Comparison of ENCODE assay signal across 8 cellular contexts in the genomic region with DNA sequence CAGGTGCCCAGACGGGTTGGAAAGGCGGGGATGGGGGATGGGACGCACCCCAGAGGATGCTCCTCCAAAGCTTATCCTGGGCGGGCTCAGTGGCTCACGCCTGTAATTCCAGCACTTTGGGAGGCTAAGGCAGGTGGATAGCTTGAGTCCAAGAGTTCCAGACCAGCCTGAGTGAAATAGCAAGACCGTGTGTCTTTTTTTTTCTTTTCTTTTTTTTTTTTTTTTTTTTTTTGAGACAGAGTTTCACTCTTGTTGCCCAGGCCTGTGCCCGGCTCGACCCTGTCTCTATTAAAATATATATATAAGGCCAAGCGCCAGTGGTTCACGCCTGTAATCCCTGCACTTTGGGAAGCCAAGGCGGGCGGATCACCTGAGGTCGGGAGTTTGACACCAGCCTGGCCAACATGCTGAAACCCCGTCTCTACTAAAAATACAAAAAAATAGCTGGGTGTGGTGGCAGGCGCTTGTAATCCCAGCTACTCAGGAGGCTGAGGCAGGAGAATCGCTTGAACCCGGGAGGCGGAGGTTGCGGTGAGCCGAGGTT. TPM values are rescaled to one million over a fixed set of nuclear protein-coding genes. Genes with fewer than 3 reads are reported as not detected.
DNase-seq lines count a peak whose midpoint lies in the region; ATAC-seq and TF ChIP-seq lines count a peak whose summit lies in the region.
"Not testable (repeated sequence)": the region's sequence is repeated elsewhere in the genome, so short reads cannot be mapped to it uniquely, and the experiment has no call there.

No MANE protein-coding gene starts in this region.

- H3K36me3 Mint-ChIP-seq in CD4-positive, alpha-beta T cell (ENCODE audit: low read depth), result peaks cover 49% of the 10 kb centered on the region
- H3K36me3 Mint-ChIP-seq in activated T-helper 2 cell treated with anti-CD3 and anti-CD28 coated beads, Interferon-gamma antibody, Interleukin-2, Interleukin-4, amounts not matched to agents 10 μg/mL and 5 μg/mL and 100 μg/mL, durations not matched to agents 14 hours and 24 hours and 36 hours (ENCODE audit: low read depth), result peaks cover 46% of the 10 kb centered on the region
- H3K36me3 Mint-ChIP-seq in neural crest cell (ENCODE audit: low read depth), result peaks cover 30% of the 10 kb centered on the region

- H2AFZ ChIP-seq in PC-3 (ENCODE audit: low read length), result peak overlapping the region; percentile 91

- peak in 1 of 10 experiments; percentile 47 for DNase-seq in CD4-positive, alpha-beta T cell
- not testable (repeated sequence) for DNase-seq in HFF-Myc (ENCODE audit: extremely low read depth, low read depth); PC-3; activated T-helper 2 cell treated with anti-CD3 and anti-CD28 coated beads, Interferon-gamma antibody, Interleukin-2, Interleukin-4, amounts not matched to agents 10 μg/mL and 5 μg/mL and 100 μg/mL, durations not matched to agents 14 hours and 24 hours and 36 hours (ENCODE audit: low spot score); effector memory CD4-positive, alpha-beta T cell; neural crest cell (ENCODE audit: low read depth, low spot score); suprapubic skin (ENCODE audit: low spot score in 2 of 2)

- H3K4me2 ChIP-seq in PC-3 (ENCODE audit: low read length), result peak overlapping the region; percentile 80

- CTCF ChIA-PET in CD4-positive, alpha-beta T cell (lab: Charles Lee), result not testable (repeated sequence)
- CTCF ChIA-PET in PC-3 (lab: Charles Lee), result interaction anchor here (0.6 kb wide), 1 partner anchor 1149 kb away, joined by 3 read pairs; no protein-coding TSS in a partner anchor

- H3K9me3 Mint-ChIP-seq in CD4-positive, alpha-beta T cell, result peaks cover 17% of the 10 kb centered on the region
- H3K9me3 Mint-ChIP-seq in activated T-helper 2 cell treated with anti-CD3 and anti-CD28 coated beads, Interferon-gamma antibody, Interleukin-2, Interleukin-4, amounts not matched to agents 10 μg/mL and 5 μg/mL and 100 μg/mL, durations not matched to agents 14 hours and 24 hours and 36 hours, result peaks cover 48% of the 10 kb centered on the region
- not testable (repeated sequence) for H3K9me3 Mint-ChIP-seq in neural crest cell

- H3K4me3 ChIP-seq in HFF-Myc (replicated peaks; ENCODE audit: low read depth, low read length) (peak overlapping the region; percentile 84), PC-3 (ENCODE audit: low read length) (peak overlapping the region; percentile 78), iPS-18a (ENCODE audit: low read length) (peak overlapping the region; percentile 78), suprapubic skin (peak overlapping the region; percentile 56)
- H3K4me3 ChIP-seq in effector memory CD4-positive, alpha-beta T cell (ENCODE audit: insufficient read depth, low read depth, low read length, poor library complexity, severe bottlenecking), result peak overlapping the region; percentile 97

- intact Hi-C loops in CD4-positive, alpha-beta T cell (cut with DNase I, micrococcal nuclease), result loop anchor here (1.0 to 10.0 kb wide), 6 partner anchors 91 to 841 kb away; partner anchors contain the start of genes ZNF121 (in 2 of the 2), MBD3L1 (in 1 of the 2), ZNF558 (in 1 of the 2) and ZNF559 (in 1 of the 2)
- intact Hi-C loops in PC-3 (cut with micrococcal nuclease), result loop anchor here (1.0 to 2.0 kb wide), 2 partner anchors 93 to 109 kb away; partner anchors contain the start of gene ZNF846
- intact Hi-C loops in activated T-helper 2 cell treated with anti-CD3 and anti-CD28 coated beads, Interferon-gamma antibody, Interleukin-2, Interleukin-4, amounts not matched to agents 10 μg/mL and 5 μg/mL and 100 μg/mL, durations not matched to agents 14 hours and 24 hours and 36 hours (cut with micrococcal nuclease), result loop anchor here (2.0 to 5.0 kb wide), 3 partner anchors 55 to 238 kb away; partner anchors contain the start of genes ZNF266, ZNF561 and ZNF846

- POLR2A ChIA-PET in CD4-positive, alpha-beta T cell (lab: Charles Lee), result interaction anchor here (0.8 to 1.1 kb wide), 2 partner anchors 93 to 144 kb away, joined by 3 to 5 read pairs; partner anchors contain the start of genes FBXL12 and ZNF846
- POLR2A ChIA-PET in PC-3 (lab: Charles Lee; ENCODE audit: unreplicated experiment), result not testable (repeated sequence)

- not testable (repeated sequence) for H3K4me1 ChIP-seq in PC-3 (ENCODE audit: insufficient read depth, low read length); effector memory CD4-positive, alpha-beta T cell (ENCODE audit: control insufficient read depth, insufficient read depth, low read length, poor library complexity, severe bottlenecking); iPS-18a (ENCODE audit: control insufficient read depth, low read depth, low read length); suprapubic skin

- WGBS in suprapubic skin, result 55% methylated on average over 20 of the region's 20 CpGs

- peak overlapping the region; percentile 96 for H3K9ac ChIP-seq in PC-3 (ENCODE audit: low read length)
- H3K9ac ChIP-seq in iPS-18a (ENCODE audit: low read length), result peak overlapping the region; percentile 82

- not testable (repeated sequence) for H3K27me3 ChIP-seq in CD4-positive, alpha-beta T cell (ENCODE audit: control insufficient read depth, insufficient read depth, low read length); PC-3 (ENCODE audit: low read length); effector memory CD4-positive, alpha-beta T cell (replicated peaks; ENCODE audit: control insufficient read depth, insufficient read depth, low read length, poor library complexity, severe bottlenecking); iPS-18a (ENCODE audit: control insufficient read depth, insufficient read depth, low read length); suprapubic skin

- peaks cover 44% of the 10 kb centered on the region for H3K79me2 ChIP-seq in PC-3 (ENCODE audit: low read length)

- H3F3A ChIP-seq in PC-3 (ENCODE audit: low read length, unreplicated experiment), result not testable (repeated sequence)

- peak overlapping the region; percentile 98 for H3K27ac Mint-ChIP-seq in CD4-positive, alpha-beta T cell
- peak overlapping the region; percentile 93 for H3K27ac Mint-ChIP-seq in activated T-helper 2 cell treated with anti-CD3 and anti-CD28 coated beads, Interferon-gamma antibody, Interleukin-2, Interleukin-4, amounts not matched to agents 10 μg/mL and 5 μg/mL and 100 μg/mL, durations not matched to agents 14 hours and 24 hours and 36 hours
- peak overlapping the region; percentile 100 for H3K27ac Mint-ChIP-seq in neural crest cell (ENCODE audit: unreplicated experiment)

- TF ChIP-seq CTCF in CD4-positive, alpha-beta T cell (IDR thresholded peaks at IDR 0.05); HFF-Myc (IDR thresholded peaks at IDR 0.05; ENCODE audit: low read depth, low read length, missing control alignments); PC-3 (conservative IDR thresholded peaks at IDR 0.05; ENCODE audit: low read depth, low read length); neural crest cell (conservative IDR thresholded peaks at IDR 0.05); suprapubic skin (IDR thresholded peaks at IDR 0.05): not testable (repeated sequence)

- H3K27ac ChIP-seq in CD4-positive, alpha-beta T cell (ENCODE audit: low read depth, low read length), result peak overlapping the region; percentile 81
- H3K27ac ChIP-seq in PC-3 (ENCODE audit: low read length) (peak overlapping the region; percentile 88), iPS-18a (ENCODE audit: low read length) (peak overlapping the region; percentile 86), suprapubic skin (peak overlapping the region; percentile 89)
- H3K27ac ChIP-seq in effector memory CD4-positive, alpha-beta T cell (ENCODE audit: insufficient read depth, low read length, poor library complexity, severe bottlenecking), result peak overlapping the region; percentile 72

- peak overlapping the region; percentile 99 for H3K4me3 Mint-ChIP-seq in CD4-positive, alpha-beta T cell
- H3K4me3 Mint-ChIP-seq in activated T-helper 2 cell treated with anti-CD3 and anti-CD28 coated beads, Interferon-gamma antibody, Interleukin-2, Interleukin-4, amounts not matched to agents 10 μg/mL and 5 μg/mL and 100 μg/mL, durations not matched to agents 14 hours and 24 hours and 36 hours (ENCODE audit: low read depth), result peak overlapping the region; percentile 87
- peak overlapping the region; percentile 98 for H3K4me3 Mint-ChIP-seq in neural crest cell

- BruUV-seq in PC-3 (replicated peaks; lab: Mats Ljungman, UMichigan), result TSS peak; percentile 84

- not testable (repeated sequence) for H3K27me3 Mint-ChIP-seq in CD4-positive, alpha-beta T cell; activated T-helper 2 cell treated with anti-CD3 and anti-CD28 coated beads, Interferon-gamma antibody, Interleukin-2, Interleukin-4, amounts not matched to agents 10 μg/mL and 5 μg/mL and 100 μg/mL, durations not matched to agents 14 hours and 24 hours and 36 hours (ENCODE audit: low read depth); neural crest cell (ENCODE audit: low read depth)

- not testable (repeated sequence) for TF ChIP-seq EP300 in suprapubic skin (IDR thresholded peaks at IDR 0.05)

- H3K9me3 ChIP-seq in CD4-positive, alpha-beta T cell (ENCODE audit: control insufficient read depth, low read length), result peaks cover 29% of the 10 kb centered on the region
- H3K9me3 ChIP-seq in PC-3 (ENCODE audit: low read length) (peaks cover 38% of the 10 kb centered on the region), iPS-18a (ENCODE audit: control insufficient read depth, low read depth, low read length) (peaks cover 11% of the 10 kb centered on the region), suprapubic skin (peaks cover 17% of the 10 kb centered on the region)
- H3K9me3 ChIP-seq in effector memory CD4-positive, alpha-beta T cell (ENCODE audit: control insufficient read depth, low read length), result not testable (repeated sequence)

- H4K20me1 ChIP-seq in PC-3 (ENCODE audit: low read length), result not testable (repeated sequence)

- peaks cover 21% of the 10 kb centered on the region for H3K4me1 Mint-ChIP-seq in CD4-positive, alpha-beta T cell (ENCODE audit: low read depth)
- H3K4me1 Mint-ChIP-seq in activated T-helper 2 cell treated with anti-CD3 and anti-CD28 coated beads, Interferon-gamma antibody, Interleukin-2, Interleukin-4, amounts not matched to agents 10 μg/mL and 5 μg/mL and 100 μg/mL, durations not matched to agents 14 hours and 24 hours and 36 hours (ENCODE audit: low read depth), result peaks cover 10% of the 10 kb centered on the region
- not testable (repeated sequence) for H3K4me1 Mint-ChIP-seq in neural crest cell

- H3K36me3 ChIP-seq in PC-3 (ENCODE audit: low read depth, low read length) (peaks cover 37% of the 10 kb centered on the region), suprapubic skin (peaks cover 13% of the 10 kb centered on the region)
- not testable (repeated sequence) for H3K36me3 ChIP-seq in effector memory CD4-positive, alpha-beta T cell (ENCODE audit: control insufficient read depth, insufficient read depth, low read length); iPS-18a (ENCODE audit: control insufficient read depth, low read depth, low read length)

- H3K9me2 ChIP-seq in PC-3 (replicated peaks; ENCODE audit: low read length), result not testable (repeated sequence)

- ATAC-seq in CD4-positive, alpha-beta T cell (ENCODE audit: poor library complexity), result peak; percentile 77
- peak; percentile 84; the same call in 1 of the 2 replicates for ATAC-seq in PC-3

- not testable (repeated sequence) for TF ChIP-seq POLR2A in suprapubic skin (IDR thresholded peaks at IDR 0.05)

RNA-seq across cellular contexts. Expression of gene ZNF562, which starts 0.5 kb away (rescaled TPM):
- total RNA-seq in CD4-positive, alpha-beta T cell, result 10 to 100 TPM; 12.8 to 13.3 TPM
- total RNA-seq in PC-3 (2014; rRNA removed) (21.0 and 26.0 TPM in 2 replicates), neural crest cell (23.3 and 25.8 TPM in 2 replicates), suprapubic skin (10 to 100 TPM; 13.2 to 23.8 (median 18.4) TPM)
- total RNA-seq in activated T-helper 2 cell treated with anti-CD3 and anti-CD28 coated beads, Interferon-gamma antibody, Interleukin-2, Interleukin-4, amounts not matched to agents 10 μg/mL and 5 μg/mL and 100 μg/mL, durations not matched to agents 14 hours and 24 hours and 36 hours, result 17.3 and 18.2 TPM in 2 replicates

RNA-seq across cellular contexts. Expression of gene ZNF561, which starts 54.4 kb away (rescaled TPM):
- 10 to 100 TPM; 45.1 to 46.2 TPM for total RNA-seq in CD4-positive, alpha-beta T cell
- total RNA-seq in PC-3 (2014; rRNA removed) (20.1 and 23.3 TPM in 2 replicates), neural crest cell (57.7 and 63.9 TPM in 2 replicates), suprapubic skin (10 to 100 TPM; 33.1 to 49.4 (median 42.5) TPM)
- total RNA-seq in activated T-helper 2 cell treated with anti-CD3 and anti-CD28 coated beads, Interferon-gamma antibody, Interleukin-2, Interleukin-4, amounts not matched to agents 10 μg/mL and 5 μg/mL and 100 μg/mL, durations not matched to agents 14 hours and 24 hours and 36 hours, result 27.1 and 28.3 TPM in 2 replicates
